8 cellular contexts compared by ENCODE assay signal in genomic region chr2:190791347-190791982, GRCh38.
DNase-seq lines count a peak whose midpoint lies in the region; ATAC-seq lines count a peak whose summit lies in the region.

No MANE protein-coding gene starts in this region.

- no peaks in the 10 kb centered on the region for H3K9me3 ChIP-seq in aorta (ENCODE audit: control insufficient read depth, low read length)

- DNase-seq in EL = peak; percentile 74
- peak; percentile 54 for DNase-seq in RKO (ENCODE audit: low spot score)
- peak; percentile 94 for DNase-seq in dermis blood vessel endothelial cell
- peak; percentile 29 for DNase-seq in myocyte (ENCODE audit: low read depth)
- DNase-seq in aorta = peak in 1 of 2 donors; percentile 76
- no peak for DNase-seq in T-helper 9 cell

- WGBS in aorta, 2 donors = 47 to 51% methylated on average over 7 of the region's 7 CpGs

- H3K27me3 ChIP-seq in aorta (ENCODE audit: control insufficient read depth in 1 of 2, insufficient read depth in 2 of 2, low read length in 1 of 2) = no peaks in the 10 kb centered on the region

- no peaks in the 10 kb centered on the region for H3K36me3 ChIP-seq in aorta (ENCODE audit: control insufficient read depth in 1 of 2, insufficient read depth in 2 of 2, low read length in 1 of 2)

- no peak overlapping the region for H3K27ac ChIP-seq in aorta (ENCODE audit: low read depth in 1 of 2, low read length in 2 of 2)

- peaks cover 0 to 1% of the 10 kb centered on the region in 2 donors for H3K4me1 ChIP-seq in aorta (ENCODE audit: control insufficient read depth in 1 of 2, insufficient read depth in 2 of 2, low read length in 2 of 2)

- ATAC-seq in aorta (ENCODE audit: low FRiP score) = peak; percentile 81
- no peak for ATAC-seq in HG03159 (IDR thresholded peaks at IDR 0.05; ENCODE audit: unreplicated experiment)
- no peak for ATAC-seq in HG03039 (IDR thresholded peaks at IDR 0.05; ENCODE audit: unreplicated experiment)

- H3K4me3 ChIP-seq in aorta (ENCODE audit: low read length in 2 of 2) = no peak overlapping the region

- intact Hi-C loops in aorta (cut with DNase I) = loop anchor here (5.0 to 10.0 kb wide), 2 partner anchors 41 to 93 kb away; partner anchors contain the start of gene GLS (in 1 of the 2)
